Comparison of ENCODE assay signal across 8 cellular contexts in genomic region chr6:116666869-116667268, GRCh38. TPM values are rescaled to one million over a fixed set of nuclear protein-coding genes. Genes with fewer than 3 reads are reported as not detected.
DNase-seq lines count a peak whose midpoint lies in the region; ATAC-seq, FAIRE-seq and TF ChIP-seq lines count a peak whose summit lies in the region.

No MANE protein-coding gene starts in this region.

- FAIRE-seq in A549 (lab: Jason Lieb, UNC) = no peak

- TF ChIP-seq EP300 in A549 (IDR thresholded peaks at IDR 0.05) = no peak

- no peaks in the 10 kb centered on the region for H3K9me3 Mint-ChIP-seq in activated naive CD8-positive, alpha-beta T cell (ENCODE audit: low read depth)

- peaks cover 8% of the 10 kb centered on the region for H3K36me3 Mint-ChIP-seq in activated naive CD8-positive, alpha-beta T cell

- TF ChIP-seq POLR2A in A549 (IDR thresholded peaks at IDR 0.05; ENCODE audit: low read length) = no peak

- no peak for TF ChIP-seq RAD21 in A549 (conservative IDR thresholded peaks at IDR 0.05 in 1 of 2, IDR thresholded peaks at IDR 0.05 in 1 of 2)

- no peaks in the 10 kb centered on the region for H3K36me3 ChIP-seq in psoas muscle (ENCODE audit: insufficient read depth in 1 of 2, low read depth in 1 of 2)

- intact Hi-C loops in psoas muscle (cut with DNase I) = loop anchor here in 1 of 2 donors (5.0 kb wide), 1 partner anchor 95 kb away; the partner anchor contains the start of gene RWDD1

- DNase-seq in A549 (ENCODE audit: low read depth in 1 of 2, low spot score in 1 of 2) (no peak), Ammon's horn (ENCODE audit: low spot score) (no peak), midbrain (lab: John Stamatoyannopoulos, UW) (no peak), psoas muscle (no peak), SIG-M5 treated with dmso at 0.1 percent for 504 hours (lab: John Stamatoyannopoulos, UW; ENCODE audit: unreplicated experiment) (no peak)

- H3K27ac Mint-ChIP-seq in activated naive CD8-positive, alpha-beta T cell = peak overlapping the region; percentile 58

- H3K4me3 Mint-ChIP-seq in activated naive CD8-positive, alpha-beta T cell = peak overlapping the region; percentile 95

- TF ChIP-seq CTCF in A549 (IDR thresholded peaks at IDR 0.05) (no peak), psoas muscle (IDR thresholded peaks at IDR 0.05) (no peak)

- peak overlapping the region; percentile 94 for H3K4me2 ChIP-seq in A549

- no peak overlapping the region for H3K4me3 ChIP-seq in A549
- H3K4me3 ChIP-seq in psoas muscle = no peak overlapping the region

- H3K27ac ChIP-seq in A549 (no peak overlapping the region), psoas muscle (no peak overlapping the region)

- peaks cover 22% of the 10 kb centered on the region for H3K4me1 ChIP-seq in A549
- peaks cover 18% of the 10 kb centered on the region for H3K4me1 ChIP-seq in psoas muscle

- no peaks in the 10 kb centered on the region for H3K9me3 ChIP-seq in A549
- no peaks in the 10 kb centered on the region for H3K9me3 ChIP-seq in psoas muscle

- no peaks in the 10 kb centered on the region for H3K27me3 ChIP-seq in psoas muscle (ENCODE audit: insufficient read depth in 3 of 3, low read length in 2 of 3)

- no peak for ATAC-seq in A549
- ATAC-seq in GM19035 (IDR thresholded peaks at IDR 0.05; ENCODE audit: unreplicated experiment) = peak; percentile 41
- peak; percentile 39 for ATAC-seq in HG03139 (IDR thresholded peaks at IDR 0.05; ENCODE audit: unreplicated experiment)
- no peak for ATAC-seq in psoas muscle

- no peaks in the 10 kb centered on the region for H3K27me3 Mint-ChIP-seq in activated naive CD8-positive, alpha-beta T cell

- CTCF ChIA-PET in A549 (lab: Yijun Ruan, JAX) = interaction anchor here (1.1 kb wide), 1 partner anchor 388 kb away, joined by 3 read pairs; no protein-coding TSS in a partner anchor

- H3K4me1 Mint-ChIP-seq in activated naive CD8-positive, alpha-beta T cell (ENCODE audit: low read depth) = peaks cover 50% of the 10 kb centered on the region

- POLR2A ChIA-PET in A549 (lab: Yijun Ruan, JAX) = interaction anchor here (0.6 kb wide), 1 partner anchor 774 kb away, joined by 6 read pairs; no protein-coding TSS in a partner anchor

- 20% methylated on average over 1 of the region's 1 CpG for WGBS in A549 (ENCODE audit: missing lambda C conversion rate)
- 72 to 80% (median 75%) methylated on average over 1 of the region's 1 CpG for WGBS in psoas muscle, 3 donors

TF ChIP-seq in A549, 52 proteins besides CTCF, POLR2A, EP300 and RAD21:
- no peak for TF ChIP-seq BHLHE40 (IDR thresholded peaks at IDR 0.05; ENCODE audit: low read depth, low read length)
- no peak for TF ChIP-seq FOSB (CRISPR knock-in tag; IDR thresholded peaks at IDR 0.05)
- no peak for TF ChIP-seq ZSCAN20 (CRISPR knock-in tag; IDR thresholded peaks at IDR 0.05)
- TF ChIP-seq HOXB5 (CRISPR knock-in tag; IDR thresholded peaks at IDR 0.05) = no peak
- no peak for TF ChIP-seq PHF8 (IDR thresholded peaks at IDR 0.05; ENCODE audit: borderline replicate concordance, low read depth)
- no peak for TF ChIP-seq NR3C1 (IDR thresholded peaks at IDR 0.05)
- no peak for TF ChIP-seq FOXS1 (CRISPR knock-in tag; IDR thresholded peaks at IDR 0.05)
- TF ChIP-seq, protein P1, sequence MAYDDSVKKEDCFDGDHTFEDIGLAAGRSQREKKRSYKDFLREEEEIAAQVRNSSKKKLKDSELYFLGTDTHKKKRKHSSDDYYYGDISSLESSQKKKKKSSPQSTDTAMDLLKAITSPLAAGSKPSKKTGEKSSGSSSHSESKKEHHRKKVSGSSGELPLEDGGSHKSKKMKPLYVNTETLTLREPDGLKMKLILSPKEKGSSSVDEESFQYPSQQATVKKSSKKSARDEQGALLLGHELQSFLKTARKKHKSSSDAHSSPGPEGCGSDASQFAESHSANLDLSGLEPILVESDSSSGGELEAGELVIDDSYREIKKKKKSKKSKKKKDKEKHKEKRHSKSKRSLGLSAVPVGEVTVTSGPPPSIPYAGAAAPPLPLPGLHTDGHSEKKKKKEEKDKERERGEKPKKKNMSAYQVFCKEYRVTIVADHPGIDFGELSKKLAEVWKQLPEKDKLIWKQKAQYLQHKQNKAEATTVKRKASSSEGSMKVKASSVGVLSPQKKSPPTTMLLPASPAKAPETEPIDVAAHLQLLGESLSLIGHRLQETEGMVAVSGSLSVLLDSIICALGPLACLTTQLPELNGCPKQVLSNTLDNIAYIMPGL (CRISPR knock-in tag; IDR thresholded peaks at IDR 0.05; ENCODE audit: borderline replicate concordance) = no peak
- TF ChIP-seq HDAC2 (IDR thresholded peaks at IDR 0.05) = no peak
- no peak for TF ChIP-seq RFX5 (IDR thresholded peaks at IDR 0.05)
- TF ChIP-seq KDM5A (IDR thresholded peaks at IDR 0.05) = no peak
- TF ChIP-seq ZFP36 (IDR thresholded peaks at IDR 0.05; ENCODE audit: borderline replicate concordance, partially characterized antibody) = no peak
- no peak for TF ChIP-seq MAFK (IDR thresholded peaks at IDR 0.05; ENCODE audit: partially characterized antibody)
- no peak for TF ChIP-seq CBX2 (IDR thresholded peaks at IDR 0.05; ENCODE audit: borderline replicate concordance, low read depth)
- TF ChIP-seq CEBPB (IDR thresholded peaks at IDR 0.05) = no peak
- TF ChIP-seq JUNB (IDR thresholded peaks at IDR 0.05) = no peak
TF ChIP-seq in A549: peak in this region for 0.

RNA-seq across cellular contexts. Expression of gene ZUP1, which starts 1.7 kb away (rescaled TPM):
- polyA plus RNA-seq in A549 (2011; rRNA removed) (9.8 and 14.4 TPM in 2 replicates), A549 (2017; fragmentation: RNase III; extraction: RNeasy Plus Mini Kit Qiagen cat#74134 plus additional on column Dnase treatment) (9.7 to 10.7 TPM (median 10.0 TPM) in 3 replicates), psoas muscle (1 to 10 TPM; 3.4 to 9.7 (median 4.6) TPM)
- 2.5 and 2.6 TPM in 2 replicates for polyA plus RNA-seq in A549 (2012; cell fraction: cytosol; rRNA removed)
- polyA plus RNA-seq in A549 (2012; cell fraction: nucleus; rRNA removed) = 4.4 and 4.8 TPM in 2 replicates
- polyA minus RNA-seq in A549 (2011; rRNA and poly(A)+ RNA removed) = 2.5 and 5.6 TPM in 2 replicates
- 1 to 10 TPM; 3.6 to 5.9 (median 4.6) TPM for total RNA-seq in psoas muscle

RNA-seq across cellular contexts. Expression of gene KPNA5, which starts 14.1 kb away (rescaled TPM):
- polyA plus RNA-seq in A549 (2011; rRNA removed) (3.0 and 4.5 TPM in 2 replicates), A549 (2017; fragmentation: RNase III; extraction: RNeasy Plus Mini Kit Qiagen cat#74134 plus additional on column Dnase treatment) (2.2 to 2.4 TPM (median 2.3 TPM) in 3 replicates), psoas muscle (10 to 100 TPM in 1 of 3 donors, 1 to 10 TPM in 2; 2.7 to 12.7 (median 6.3) TPM)
- 0.56 and 0.69 TPM in 2 replicates for polyA plus RNA-seq in A549 (2012; cell fraction: cytosol; rRNA removed)
- 0.49 and 1.0 TPM in 2 replicates for polyA plus RNA-seq in A549 (2012; cell fraction: nucleus; rRNA removed)
- 1.8 and 2.1 TPM in 2 replicates for polyA minus RNA-seq in A549 (2011; rRNA and poly(A)+ RNA removed)
- 10 to 100 TPM; 10.2 to 20.7 (median 13.8) TPM for total RNA-seq in psoas muscle

RNA-seq across cellular contexts. Expression of gene RSPH4A, which starts 50.6 kb away (rescaled TPM):
- polyA plus RNA-seq in A549 (2011; rRNA removed) = 0.17 and 0.28 TPM in 2 replicates
- 0.14 and 0.15 TPM in 2 replicates for polyA plus RNA-seq in A549 (2012; cell fraction: cytosol; rRNA removed)
- polyA plus RNA-seq in A549 (2012; cell fraction: nucleus; rRNA removed) = 0.24 and 0.48 TPM in 2 replicates
- polyA plus RNA-seq in A549 (2017; fragmentation: RNase III; extraction: RNeasy Plus Mini Kit Qiagen cat#74134 plus additional on column Dnase treatment) = 0.13 to 0.28 TPM (median 0.13 TPM) in 3 replicates
- polyA minus RNA-seq in A549 (2011; rRNA and poly(A)+ RNA removed) = 0.19 TPM in 1 of 2 replicates, not detected in the other
- under 1 TPM in 3 of 4 donors, not detected in 1; 0.21 to 0.71 (median 0.38) TPM for total RNA-seq in psoas muscle
- polyA plus RNA-seq in psoas muscle = under 1 TPM; 0.13 to 0.22 (median 0.14) TPM

Comparison
In these comparisons a context has a peak if more than half of its experiments do, and no peak if none do; other contexts are left out.
1. ATAC-seq: peak in GM19035 (single experiment) and HG03139 (single experiment); none in A549 (0 of 2) and psoas muscle (0 of 4).